ENCODE assay signal across 8 cellular contexts in genomic region chr3:42067324-42067723, GRCh38. TPM values are rescaled to one million over a fixed set of nuclear protein-coding genes. Genes with fewer than 3 reads are reported as not detected.
DNase-seq lines count a peak whose midpoint lies in the region; ATAC-seq and TF ChIP-seq lines count a peak whose summit lies in the region.

No MANE protein-coding gene starts in this region.

- peak overlapping the region; percentile 66 to 91 (median 82) for H3K4me3 Mint-ChIP-seq in naive B cell

- BruUV-seq in mammary epithelial cell (replicated peaks; lab: Mats Ljungman, UMichigan), result no TSS peak

- H3K27ac ChIP-seq in mammary epithelial cell (ENCODE audit: insufficient read depth, low read depth, low read length), result peak overlapping the region; percentile 37
- peak overlapping the region in 2 of 4 donors; percentile 1 to 15 for H3K27ac ChIP-seq in body of pancreas

- no peaks in the 10 kb centered on the region for H3K36me3 Mint-ChIP-seq in naive B cell

- H3K27me3 Mint-ChIP-seq in naive B cell, result no peaks in the 10 kb centered on the region

- no peak overlapping the region for H3K9ac ChIP-seq in mammary epithelial cell (ENCODE audit: insufficient read depth, low read length)

- no peak overlapping the region for H2AFZ ChIP-seq in mammary epithelial cell (ENCODE audit: low read depth, low read length)

- H3K79me2 ChIP-seq in mammary epithelial cell (ENCODE audit: insufficient read depth, low read length), result peaks cover 61% of the 10 kb centered on the region

- peak; percentile 88 for ATAC-seq in GM19351 (IDR thresholded peaks at IDR 0.05; ENCODE audit: unreplicated experiment)
- peak; percentile 90 for ATAC-seq in HG03135 (IDR thresholded peaks at IDR 0.05; ENCODE audit: unreplicated experiment)
- peak; percentile 74 to 75 for ATAC-seq in naive B cell (ENCODE audit: low read depth in 2 of 2)
- ATAC-seq in body of pancreas, result no peak

- no peak for TF ChIP-seq CTCF in mammary epithelial cell (conservative IDR thresholded peaks at IDR 0.05 in 1 of 2, IDR thresholded peaks at IDR 0.05 in 1 of 2; ENCODE audit: extremely low read depth in 1 of 2, insufficient read depth in 1 of 2, low read depth in 1 of 2, low read length in 2 of 2)
- no peak for TF ChIP-seq CTCF in body of pancreas (IDR thresholded peaks at IDR 0.05)

- H3K4me2 ChIP-seq in mammary epithelial cell (ENCODE audit: insufficient read depth, low read depth, low read length), result no peak overlapping the region

- CTCF ChIA-PET in mammary epithelial cell (lab: Charles Lee; ENCODE audit: low non-redundant PET), result no interaction called here

- H3K9me3 Mint-ChIP-seq in naive B cell, result no peaks in the 10 kb centered on the region

- H4K20me1 ChIP-seq in mammary epithelial cell (ENCODE audit: insufficient read depth, low read length), result no peaks in the 10 kb centered on the region

- H3K4me3 ChIP-seq in mammary epithelial cell (replicated peaks in 1 of 3; ENCODE audit: insufficient read depth in 1 of 3, low read depth in 2 of 3, low read length in 3 of 3) (no peak overlapping the region), body of pancreas (no peak overlapping the region)

- no peak for TF ChIP-seq POLR2A in erythroblast (IDR thresholded peaks at IDR 0.05; ENCODE audit: low read length)
- no peak for TF ChIP-seq POLR2A in body of pancreas (IDR thresholded peaks at IDR 0.05)

- intact Hi-C loops in mammary epithelial cell (cut with micrococcal nuclease) (no loop called here), body of pancreas (cut with DNase I) (no loop called here)

- WGBS in mammary epithelial cell (ENCODE audit: low coverage, missing lambda C conversion rate), result 43% methylated on average over 3 of the region's 3 CpGs
- 55 to 80% methylated on average over 3 of the region's 3 CpGs for WGBS in body of pancreas, 2 donors

- H3K4me1 ChIP-seq in mammary epithelial cell (ENCODE audit: insufficient read depth, low read length), result peaks cover 40% of the 10 kb centered on the region
- peaks cover 32% of the 10 kb centered on the region for H3K4me1 ChIP-seq in body of pancreas

- H3K9me3 ChIP-seq in mammary epithelial cell (replicated peaks; ENCODE audit: insufficient read depth, low read length) (no peaks in the 10 kb centered on the region), body of pancreas (no peaks in the 10 kb centered on the region)

- H3K4me1 Mint-ChIP-seq in naive B cell, result peaks cover 57 to 92% (median 79%) of the 10 kb centered on the region in 3 donors

- no peak for DNase-seq in mammary epithelial cell
- peak; percentile 87 for DNase-seq in naive B cell
- no peak for DNase-seq in NCI-H1092 treated with DMSO at 0.1 percent for 48 hours (lab: John Stamatoyannopoulos, UW)
- DNase-seq in erythroblast (lab: John Stamatoyannopoulos, UW), result no peak
- DNase-seq in cerebellar nuclear complex (lab: John Stamatoyannopoulos, UW), result no peak
- DNase-seq in body of pancreas, result no peak

- H3K36me3 ChIP-seq in mammary epithelial cell (ENCODE audit: insufficient read depth, low read length), result no peaks in the 10 kb centered on the region
- no peaks in the 10 kb centered on the region for H3K36me3 ChIP-seq in body of pancreas (replicated peaks in 1 of 2; ENCODE audit: insufficient read depth in 1 of 2, low read depth in 2 of 2)

- in situ Hi-C loops in mammary epithelial cell (cut with MboI; ENCODE audit: low sequenced_read_pairs in 2 of 2), result loop anchor here in 1 of 2 donors (5.0 kb wide), 1 partner anchor 35 kb away; no protein-coding TSS in a partner anchor

- dilution Hi-C loops in mammary epithelial cell (cut with HindIII; ENCODE audit: low sequenced_read_pairs), result no loop called here

- H3K27me3 ChIP-seq in mammary epithelial cell (ENCODE audit: insufficient read depth, low read length) (no peaks in the 10 kb centered on the region), body of pancreas (no peaks in the 10 kb centered on the region)

- H3K27ac Mint-ChIP-seq in naive B cell, result peak overlapping the region; percentile 99 to 100 (median 100)

RNA-seq across cellular contexts. Expression of gene TRAK1, which starts 23.8 kb away (rescaled TPM):
- total RNA-seq in mammary epithelial cell (10 to 100 TPM; 64.5 to 67.2 TPM), body of pancreas (10 to 100 TPM; 17.1 to 24.1 TPM)
- polyA plus RNA-seq in mammary epithelial cell (36.6 TPM), naive B cell (ENCODE audit: low read depth in 6 of 6) (10 to 100 TPM; 20.5 to 54.1 (median 28.4) TPM)
- 56.6 TPM for polyA minus RNA-seq in mammary epithelial cell
